Comparison of ENCODE assay signal across 8 cellular contexts in genomic region chr16:4053663-4054479, GRCh38.
DNase-seq lines count a peak whose midpoint lies in the region; ATAC-seq, FAIRE-seq and TF ChIP-seq lines count a peak whose summit lies in the region.

No MANE protein-coding gene starts in this region.

- H3K4me3 ChIP-seq in AG04449 (ENCODE audit: low read depth, low read length) (peak overlapping the region; percentile 37), NB4 (ENCODE audit: low read depth, low read length) (peak overlapping the region; percentile 51), astrocyte (ENCODE audit: insufficient read depth, low read depth, low read length) (no peak overlapping the region), uterus (peak overlapping the region in 1 of 2 donors; percentile 1)

- H3K79me2 ChIP-seq in astrocyte (ENCODE audit: insufficient read depth, low read length) = no peaks in the 10 kb centered on the region

- FAIRE-seq in astrocyte (lab: Jason Lieb, UNC) (peak; percentile 73), islet of Langerhans (lab: Jason Lieb, UNC) (peak; percentile 100)

- H2AFZ ChIP-seq in astrocyte (ENCODE audit: low read depth, low read length) = peak overlapping the region; percentile 36

- H3K27ac Mint-ChIP-seq in astrocyte (ENCODE audit: unreplicated experiment) (no peak overlapping the region), WTC11 (no peak overlapping the region; the same call in 1 of the 2 replicates)

- POLR2A ChIA-PET in AG04449 (lab: Yijun Ruan, JAX) (interaction anchor here (0.6 to 1.4 kb wide), 4 partner anchors 40 to 277 kb away, joined by 3 to 4 read pairs (median 4); no protein-coding TSS in a partner anchor), WTC11 (lab: Charles Lee) (interaction anchor here (0.6 kb wide), 1 partner anchor 94 kb away, joined by 4 read pairs; no protein-coding TSS in a partner anchor)

- H3K27ac ChIP-seq in astrocyte (ENCODE audit: low read depth, low read length) (peak overlapping the region; percentile 21), uterus (peak overlapping the region; percentile 23 to 59)

- DNase-seq in AG04449 (ENCODE audit: low read depth, low spot score) (peak; percentile 80), NB4 (ENCODE audit: low read depth) (peak; percentile 93), astrocyte (ENCODE audit: low read depth) (peak; percentile 77), uterus (peak; percentile 45 to 64), WTC11 (ENCODE audit: low spot score) (no peak), globus pallidus (ENCODE audit: low spot score) (no peak)

- H3K36me3 ChIP-seq in astrocyte (ENCODE audit: insufficient read depth, low read length) (no peaks in the 10 kb centered on the region), uterus (no peaks in the 10 kb centered on the region)

- no peak for ATAC-seq in WTC11
- no peak for ATAC-seq in HG02610 (IDR thresholded peaks at IDR 0.05; ENCODE audit: unreplicated experiment)

- no peaks in the 10 kb centered on the region for H3K9me3 ChIP-seq in astrocyte (ENCODE audit: insufficient read depth, low read depth, low read length)
- no peaks in the 10 kb centered on the region for H3K9me3 ChIP-seq in uterus

- H3K4me3 Mint-ChIP-seq in astrocyte (ENCODE audit: unreplicated experiment) = no peak overlapping the region
- no peak overlapping the region for H3K4me3 Mint-ChIP-seq in WTC11

- H4K20me1 ChIP-seq in astrocyte (ENCODE audit: insufficient read depth, low read length) = no peaks in the 10 kb centered on the region

- H3K4me1 ChIP-seq in astrocyte (ENCODE audit: insufficient read depth, low read length) (peaks cover 10% of the 10 kb centered on the region), uterus (peaks cover 5 to 13% of the 10 kb centered on the region in 2 donors)

- peaks cover 7% of the 10 kb centered on the region for H3K9me3 Mint-ChIP-seq in astrocyte (ENCODE audit: unreplicated experiment)
- no peaks in the 10 kb centered on the region for H3K9me3 Mint-ChIP-seq in WTC11

- TF ChIP-seq POLR2A in NB4 (IDR thresholded peaks at IDR 0.05; ENCODE audit: extremely low read depth, insufficient read length) = peak; percentile 29
- no peak for TF ChIP-seq POLR2A in uterus (IDR thresholded peaks at IDR 0.05)

- no peaks in the 10 kb centered on the region for H3K27me3 ChIP-seq in astrocyte (ENCODE audit: insufficient read depth, low read length)
- H3K27me3 ChIP-seq in uterus = no peaks in the 10 kb centered on the region

- H3K4me2 ChIP-seq in astrocyte (ENCODE audit: low read length) = peak overlapping the region; percentile 76

- H3K27me3 Mint-ChIP-seq in astrocyte (ENCODE audit: low read depth, unreplicated experiment) = peaks cover 2% of the 10 kb centered on the region
- no peaks in the 10 kb centered on the region for H3K27me3 Mint-ChIP-seq in WTC11 (ENCODE audit: low read depth)

- intact Hi-C loops in uterus (cut with DNase I; ENCODE audit: low total_unique reads) = no loop called here

- H3K9ac ChIP-seq in astrocyte (ENCODE audit: low read length) = peak overlapping the region; percentile 58

- H3K4me1 Mint-ChIP-seq in astrocyte (ENCODE audit: low read depth, unreplicated experiment) (peaks cover 14% of the 10 kb centered on the region), WTC11 (peaks cover 25% of the 10 kb centered on the region)

- H3K36me3 Mint-ChIP-seq in astrocyte (ENCODE audit: low read depth, unreplicated experiment) = peaks cover 4% of the 10 kb centered on the region
- no peaks in the 10 kb centered on the region for H3K36me3 Mint-ChIP-seq in WTC11

- CTCF ChIA-PET in AG04449 (lab: Yijun Ruan, JAX) = interaction anchor here (1.1 kb wide), 1 partner anchor 200 kb away, joined by 3 read pairs; no protein-coding TSS in a partner anchor
- CTCF ChIA-PET in WTC11 (lab: Charles Lee) = no interaction called here

- TF ChIP-seq CTCF in AG04449 (IDR thresholded peaks at IDR 0.05; ENCODE audit: insufficient read depth, low read length, missing control alignments) (no peak), NB4 (IDR thresholded peaks at IDR 0.05; ENCODE audit: low read depth, low read length) (no peak), astrocyte (IDR thresholded peaks at IDR 0.05; ENCODE audit: insufficient read depth, low read depth, low read length) (no peak), uterus (IDR thresholded peaks at IDR 0.05) (no peak), WTC11 (IDR thresholded peaks at IDR 0.05) (no peak)

TF ChIP-seq in WTC11, 78 proteins besides CTCF, POLR2A, EP300 and RAD21:
- TF ChIP-seq SMAD3 (CRISPR knock-in tag; IDR thresholded peaks at IDR 0.05; ENCODE audit: borderline replicate concordance) (no peak), ZNF263 (CRISPR knock-in tag; IDR thresholded peaks at IDR 0.05; ENCODE audit: low read depth) (no peak), NR1H2 (CRISPR knock-in tag; IDR thresholded peaks at IDR 0.05) (no peak), JAZF1 (CRISPR knock-in tag; IDR thresholded peaks at IDR 0.05) (no peak), MYBL2 (CRISPR knock-in tag; IDR thresholded peaks at IDR 0.05) (no peak), SOX15 (CRISPR knock-in tag; IDR thresholded peaks at IDR 0.05) (no peak), NFYB (CRISPR knock-in tag; conservative IDR thresholded peaks at IDR 0.05; ENCODE audit: low read depth) (no peak), FOXK1 (CRISPR knock-in tag; IDR thresholded peaks at IDR 0.05) (no peak), ELF4 (CRISPR knock-in tag; IDR thresholded peaks at IDR 0.05; ENCODE audit: low read depth) (no peak)

Comparison
In these comparisons a context has a peak if more than half of its experiments do, and no peak if none do; other contexts are left out.
1. DNase-seq: peak in AG04449 (single experiment), NB4 (single experiment), astrocyte (single experiment) and uterus (2 of 2); none in WTC11 (single experiment) and globus pallidus (single experiment).